8 cellular contexts compared by ENCODE assay signal in the genomic region with DNA sequence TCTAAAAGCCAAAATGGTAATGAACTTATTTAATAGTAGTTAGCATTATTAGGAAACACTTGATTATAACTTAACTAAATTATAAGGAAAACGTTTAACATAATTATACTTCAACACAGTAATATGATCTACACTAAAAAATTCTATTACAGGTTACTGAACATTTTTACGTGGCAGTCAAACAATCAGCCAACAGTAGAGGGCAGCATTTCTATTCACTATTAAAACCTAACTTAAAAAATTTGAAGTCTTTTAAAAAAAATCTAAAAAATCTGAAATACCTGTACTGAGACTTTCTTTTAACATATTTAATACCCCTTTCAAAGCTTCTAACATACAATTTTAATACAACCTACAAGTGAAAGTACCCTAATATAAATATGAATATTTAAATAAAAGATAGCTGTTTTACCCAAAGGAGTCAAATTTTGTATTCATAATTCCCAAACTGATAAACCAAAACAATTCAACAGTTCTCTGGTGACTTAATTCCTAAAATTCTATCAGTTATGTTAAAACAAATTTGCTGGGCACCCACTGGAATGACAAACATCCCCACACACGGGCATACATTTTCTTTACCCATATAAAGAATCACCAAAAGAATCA. TPM values are rescaled to one million over a fixed set of nuclear protein-coding genes. Genes with fewer than 3 reads are reported as not detected.
DNase-seq lines count a peak whose midpoint lies in the region; ATAC-seq and TF ChIP-seq lines count a peak whose summit lies in the region.

No MANE protein-coding gene starts in this region.

- no peak overlapping the region for H4K91ac ChIP-seq in trophoblast cell (ENCODE audit: low read depth, low read length)

- DNase-seq in activated T-cell treated with anti-CD3 and anti-CD28 coated beads for 24 hours (ENCODE audit: low read depth) (peak; percentile 24), MM.1S (peak; percentile 65), T-helper 1 cell (peak in 4 of 5 donors; percentile 2 to 32 (median 22)), epithelial cell of prostate (ENCODE audit: low read depth, low spot score) (no peak), trophoblast cell (peak; percentile 33 to 77)
- DNase-seq in activated T-cell treated with anti-CD3 and anti-CD28 coated beads, Interleukin-2, amount 50 U/mL, for 24 hours, result no peak

- no peak overlapping the region for H2AK5ac ChIP-seq in trophoblast cell (ENCODE audit: low read length)

- H3K79me2 ChIP-seq in MM.1S (ENCODE audit: low read length), result peaks cover 89% of the 10 kb centered on the region
- peaks cover 2% of the 10 kb centered on the region for H3K79me2 ChIP-seq in trophoblast cell (ENCODE audit: control insufficient read depth, insufficient read depth, low read length, poor library complexity)

- no peaks in the 10 kb centered on the region for H3K27me3 Mint-ChIP-seq in activated T-cell treated with anti-CD3 and anti-CD28 coated beads, Interleukin-2, amount 50 U/mL, for 24 hours

- H3K27ac Mint-ChIP-seq in activated T-cell treated with anti-CD3 and anti-CD28 coated beads, Interleukin-2, amount 50 U/mL, for 24 hours, result no peak overlapping the region

- H3K9ac ChIP-seq in MM.1S (ENCODE audit: low read length) (no peak overlapping the region), trophoblast cell (ENCODE audit: low read length) (no peak overlapping the region)

- ATAC-seq in HG02763 (IDR thresholded peaks at IDR 0.05; ENCODE audit: unreplicated experiment), result no peak
- ATAC-seq in GM21723 (IDR thresholded peaks at IDR 0.05; ENCODE audit: unreplicated experiment), result no peak

- H3K4me3 Mint-ChIP-seq in activated T-cell treated with anti-CD3 and anti-CD28 coated beads, Interleukin-2, amount 50 U/mL, for 24 hours, result no peak overlapping the region

- H2BK120ac ChIP-seq in trophoblast cell (ENCODE audit: insufficient read depth, low read length, poor library complexity), result no peak overlapping the region

- H3K4me1 ChIP-seq in MM.1S (ENCODE audit: low read length), result no peaks in the 10 kb centered on the region
- no peaks in the 10 kb centered on the region for H3K4me1 ChIP-seq in trophoblast cell (ENCODE audit: control insufficient read depth in 1 of 2, insufficient read depth in 2 of 2, low read length in 2 of 2)

- H3K9me3 ChIP-seq in MM.1S (replicated peaks; ENCODE audit: insufficient read depth, low read length) (no peaks in the 10 kb centered on the region), trophoblast cell (ENCODE audit: insufficient read depth, low read depth, low read length) (no peaks in the 10 kb centered on the region)

- H3K9me3 Mint-ChIP-seq in activated T-cell treated with anti-CD3 and anti-CD28 coated beads, Interleukin-2, amount 50 U/mL, for 24 hours, result no peaks in the 10 kb centered on the region

- no peak overlapping the region for H3K18ac ChIP-seq in trophoblast cell (ENCODE audit: low read length)

- no peak overlapping the region for H2BK5ac ChIP-seq in trophoblast cell (ENCODE audit: low read depth, low read length, poor library complexity)

- H3K4ac ChIP-seq in trophoblast cell (ENCODE audit: low read depth, low read length), result no peak overlapping the region

- H2AFZ ChIP-seq in MM.1S (ENCODE audit: low read length) (no peak overlapping the region), trophoblast cell (ENCODE audit: insufficient read depth, low read length, poor library complexity) (no peak overlapping the region)

- H3K4me2 ChIP-seq in MM.1S (ENCODE audit: low read depth, low read length), result no peak overlapping the region
- no peak overlapping the region for H3K4me2 ChIP-seq in trophoblast cell (ENCODE audit: low read length)

- peak; percentile 81 for TF ChIP-seq CTCF in MM.1S (IDR thresholded peaks at IDR 0.05; ENCODE audit: low read length)

- no peaks in the 10 kb centered on the region for H3K79me1 ChIP-seq in trophoblast cell (ENCODE audit: low read length)

- no peak overlapping the region for H3K23ac ChIP-seq in trophoblast cell (ENCODE audit: low read length)

- H3K27me3 ChIP-seq in MM.1S (replicated peaks; ENCODE audit: insufficient read depth, low read length), result no peaks in the 10 kb centered on the region
- H3K27me3 ChIP-seq in trophoblast cell (ENCODE audit: insufficient read depth, low read length), result no peaks in the 10 kb centered on the region

- H3K36me3 Mint-ChIP-seq in activated T-cell treated with anti-CD3 and anti-CD28 coated beads, Interleukin-2, amount 50 U/mL, for 24 hours (ENCODE audit: low read depth), result peaks cover 18% of the 10 kb centered on the region

- H4K12ac ChIP-seq in trophoblast cell (ENCODE audit: low read depth, low read length), result no peak overlapping the region

- peaks cover 75% of the 10 kb centered on the region for H3K4me1 Mint-ChIP-seq in activated T-cell treated with anti-CD3 and anti-CD28 coated beads, Interleukin-2, amount 50 U/mL, for 24 hours (ENCODE audit: low read depth)

- H3K27ac ChIP-seq in MM.1S (ENCODE audit: low read length) (no peak overlapping the region), epithelial cell of prostate (peak overlapping the region; percentile 33), trophoblast cell (ENCODE audit: low read depth, low read length) (no peak overlapping the region)

- H3F3A ChIP-seq in MM.1S (ENCODE audit: insufficient read depth, low read length), result peaks cover 8% of the 10 kb centered on the region; the same call in 1 of the 2 replicates

- H4K20me1 ChIP-seq in MM.1S (ENCODE audit: insufficient read depth, low read length), result peaks cover 11% of the 10 kb centered on the region; the same call in 1 of the 2 replicates

- H4K8ac ChIP-seq in trophoblast cell (ENCODE audit: low read depth, low read length), result no peak overlapping the region

- no peaks in the 10 kb centered on the region for H3K9me2 ChIP-seq in MM.1S (replicated peaks; ENCODE audit: insufficient read depth, low read length)

- no peak overlapping the region for H3K14ac ChIP-seq in trophoblast cell (ENCODE audit: low read length)

- WGBS in trophoblast cell (ENCODE audit: extremely low coverage, insufficient coverage, insufficient read length), result no CpG with 5 or more reads among the region's 3 CpGs

- no peak overlapping the region for H2BK12ac ChIP-seq in trophoblast cell (ENCODE audit: low read length)

- H3K36me3 ChIP-seq in MM.1S (replicated peaks; ENCODE audit: insufficient read depth, low read length) (0 out of 2 replicates have a peak, but pooled peaks cover 6% of the 10 kb centered on the region), trophoblast cell (ENCODE audit: control insufficient read depth in 1 of 2, insufficient read depth in 2 of 2, low read length in 2 of 2) (no peaks in the 10 kb centered on the region)

- no peak overlapping the region for H3K4me3 ChIP-seq in MM.1S (ENCODE audit: low read length)
- no peak overlapping the region for H3K4me3 ChIP-seq in trophoblast cell (ENCODE audit: low read depth, low read length)

RNA-seq across cellular contexts. Expression of a gene that starts 41.5 kb away (rescaled TPM):
- polyA plus RNA-seq in trophoblast cell (2013), result 38.6 and 38.9 TPM in 2 replicates

Comparison
In these comparisons a context has a peak if more than half of its experiments do, and no peak if none do; other contexts are left out.
1. DNase-seq: peak in activated T-cell treated with anti-CD3 and anti-CD28 coated beads for 24 hours (single experiment), MM.1S (single experiment), T-helper 1 cell (4 of 5) and trophoblast cell (2 of 2); none in activated T-cell treated with anti-CD3 and anti-CD28 coated beads, Interleukin-2, amount 50 U/mL, for 24 hours (single experiment) and epithelial cell of prostate (single experiment).